22 cellular contexts compared by ENCODE assay signal in genomic region chr3:37853691-37854413, GRCh38. TPM values are rescaled to one million over a fixed set of nuclear protein-coding genes. Genes with fewer than 3 reads are reported as not detected.
DNase-seq lines count a peak whose midpoint lies in the region; TF ChIP-seq lines count a peak whose summit lies in the region.
"Had no signal": no experiment of that assay in that cellular context is flagged by ENCODE, and none has a peak within 500 bp of the region (broad histone marks: within the 10 kb centered on the region; RNA-seq: fewer than 3 reads in every experiment).

No MANE protein-coding gene starts in this region.

- H3K36me3 ChIP-seq in mucosa of stomach (ENCODE audit: control insufficient read depth, insufficient read depth, low read length) (no peaks in the 10 kb centered on the region), GM23248 (ENCODE audit: low read depth) (no peaks in the 10 kb centered on the region)
- H3K36me3 ChIP-seq: adrenal gland, upper lobe of left lung had no signal

- TF ChIP-seq CTCF in 22Rv1 (IDR thresholded peaks at IDR 0.05): no peak
- no peak for TF ChIP-seq CTCF in epithelial cell of esophagus (IDR thresholded peaks at IDR 0.05; ENCODE audit: insufficient read depth, low read depth, low read length, missing control alignments)
- TF ChIP-seq CTCF in foreskin fibroblast (IDR thresholded peaks at IDR 0.05; ENCODE audit: low read depth, low read length): no peak

- H3K9ac ChIP-seq in mucosa of stomach (ENCODE audit: low read length) (peak overlapping the region; percentile 49), GM23248 (no peak overlapping the region)
- H3K9ac ChIP-seq: KMS-11 had no signal

- no peaks in the 10 kb centered on the region for H3K79me2 ChIP-seq in GM23248 (ENCODE audit: insufficient read depth)

- peak overlapping the region; percentile 65 for H3K27ac ChIP-seq in 22Rv1
- no peak overlapping the region for H3K27ac ChIP-seq in GM23248
- H3K27ac ChIP-seq: adrenal gland, KMS-11, psoas muscle, upper lobe of left lung had no signal

- H3K4me1 ChIP-seq in mucosa of stomach (ENCODE audit: control insufficient read depth, insufficient read depth, low read length) (peaks cover 20% of the 10 kb centered on the region), GM23248 (ENCODE audit: insufficient read depth) (peaks cover 7% of the 10 kb centered on the region; the same call in 1 of the 2 replicates)
- H3K4me1 ChIP-seq: adrenal gland, psoas muscle had no signal

- no peaks in the 10 kb centered on the region for H3K9me3 ChIP-seq in mucosa of stomach (ENCODE audit: control insufficient read depth, low read length)
- no peaks in the 10 kb centered on the region for H3K9me3 ChIP-seq in GM23248 (ENCODE audit: low read depth)
- H3K9me3 ChIP-seq: adrenal gland, psoas muscle, upper lobe of left lung had no signal

- TF ChIP-seq POLR2A in erythroblast (IDR thresholded peaks at IDR 0.05; ENCODE audit: low read length): no peak

- no peaks in the 10 kb centered on the region for H3F3A ChIP-seq in GM23248 (ENCODE audit: insufficient read depth)

- no peaks in the 10 kb centered on the region for H4K20me1 ChIP-seq in GM23248 (ENCODE audit: insufficient read depth)

- in situ Hi-C loops in GM23248 (cut with MboI): loop anchor here (10.0 kb wide), 1 partner anchor 121 kb away; no protein-coding TSS in a partner anchor

- H3K4me2 ChIP-seq in GM23248 (ENCODE audit: unreplicated experiment): no peak overlapping the region
- H3K4me2 ChIP-seq: KMS-11 had no signal

- 81 to 84% methylated on average over 9 to 11 of the region's 11 CpGs for whole genome bisulfite sequencing in GM23248 (ENCODE audit: low coverage in 1 of 2, low lambda C conversion rate in 2 of 2, missing lambda C conversion rate in 2 of 2), 2 experiments

- no peak overlapping the region for H2AFZ ChIP-seq in GM23248

- H3K27me3 ChIP-seq in mucosa of stomach (ENCODE audit: control insufficient read depth, insufficient read depth, low read length) (no peaks in the 10 kb centered on the region), GM23248 (replicated peaks; ENCODE audit: insufficient read depth) (no peaks in the 10 kb centered on the region)
- H3K27me3 ChIP-seq: adrenal gland, upper lobe of left lung had no signal

- H3K9me2 ChIP-seq in GM23248 (ENCODE audit: insufficient read depth): no peaks in the 10 kb centered on the region

- H3K4me3 ChIP-seq in epithelial cell of esophagus (ENCODE audit: low read length) (no peak overlapping the region), mucosa of stomach (ENCODE audit: low read length) (no peak overlapping the region), GM23248 (no peak overlapping the region), foreskin fibroblast (ENCODE audit: low read depth in 1 of 2, low read length in 2 of 2) (no peak overlapping the region)
- H3K4me3 ChIP-seq: adrenal gland, psoas muscle, upper lobe of left lung had no signal

- DNase-seq in NCI-H2171 (lab: John Stamatoyannopoulos, UW) (peak; percentile 70), epithelial cell of esophagus (ENCODE audit: low read depth) (peak; percentile 99), GM23248 (no peak), foreskin fibroblast (no peak), medulla oblongata (ENCODE audit: extremely low spot score) (no peak), erythroblast (lab: John Stamatoyannopoulos, UW) (no peak)
- DNase-seq: adrenal gland; CD4-positive, alpha-beta memory T cell; DND-41; effector memory CD8-positive, alpha-beta T cell; hippocampal formation; left cardiac atrium; naive thymus-derived CD4-positive, alpha-beta T cell; NCI-H1092; psoas muscle; SHP77; stimulated activated naive B cell treated with anti-CD40 and anti-IgM and Interleukin-4, amounts not matched to agents 10 μg/mL and 1 μg/mL and 100 μg/mL, for 72 hours; T-helper 17 cell; upper lobe of left lung had no signal

RNA-seq across cellular contexts. Expression of gene CTDSPL, which starts 7.8 kb away (rescaled TPM):
- 22.9 and 33.4 TPM in 2 replicates for total RNA-seq in GM23248 (2014; rRNA removed; shearing (Covaris generic))
- 6.0 and 7.1 TPM in 2 replicates for polyA plus RNA-seq in GM23248 (2016; fragmentation: Nextera tagmentation; extraction: Ambion mirVana)

Comparison
In these comparisons a context has a peak if more than half of its experiments do, and no peak if none do; other contexts are left out.
1. DNase-seq: peak in NCI-H2171 (single experiment) and epithelial cell of esophagus (single experiment); none in GM23248 (single experiment), foreskin fibroblast (0 of 2), medulla oblongata (single experiment) and erythroblast (0 of 2).